8 cellular contexts compared by ENCODE assay signal in genomic region chr2:240513544-240514287, GRCh38. TPM values are rescaled to one million over a fixed set of nuclear protein-coding genes. Genes with fewer than 3 reads are reported as not detected.
DNase-seq lines count a peak whose midpoint lies in the region; ATAC-seq and TF ChIP-seq lines count a peak whose summit lies in the region.

No MANE protein-coding gene starts in this region.

- intact Hi-C loops in CD8-positive, alpha-beta T cell (cut with DNase I, micrococcal nuclease): loop anchor here (1.0 to 10.0 kb wide), 6 partner anchors 53 to 327 kb away; partner anchors contain the start of gene CAPN10 (in 2 of the 2)
- intact Hi-C loops in aorta (cut with DNase I): loop anchor here (5.0 to 10.0 kb wide), 2 partner anchors 191 to 329 kb away; no protein-coding TSS in a partner anchor

- no peaks in the 10 kb centered on the region for H3K4me1 ChIP-seq in CD8-positive, alpha-beta T cell (ENCODE audit: insufficient read depth, low read length)
- H3K4me1 ChIP-seq in cardiac muscle cell (ENCODE audit: low read depth) (no peaks in the 10 kb centered on the region), aorta (ENCODE audit: control insufficient read depth in 1 of 2, insufficient read depth in 2 of 2, low read length in 2 of 2) (no peaks in the 10 kb centered on the region)

- POLR2A ChIA-PET in CD8-positive, alpha-beta T cell (lab: Charles Lee): interaction anchor here (0.8 to 1.5 kb wide), 4 partner anchors 47 to 73 kb away, joined by 3 to 11 read pairs (median 5); partner anchors contain the start of gene CAPN10

- H3K36me3 ChIP-seq in CD8-positive, alpha-beta T cell (ENCODE audit: insufficient read depth, low read length): peaks cover 20% of the 10 kb centered on the region
- H3K36me3 ChIP-seq in cardiac muscle cell (no peaks in the 10 kb centered on the region), aorta (ENCODE audit: control insufficient read depth in 1 of 2, insufficient read depth in 2 of 2, low read length in 1 of 2) (no peaks in the 10 kb centered on the region)

- CTCF ChIA-PET in CD8-positive, alpha-beta T cell (lab: Charles Lee): interaction anchor here (0.6 to 1.9 kb wide), 38 partner anchors 10 to 1365 kb away, joined by 3 to 25 read pairs (median 4); partner anchors contain the start of gene CAPN10

- peaks cover 28% of the 10 kb centered on the region for H3K36me3 Mint-ChIP-seq in CD8-positive, alpha-beta T cell
- peaks cover 5% of the 10 kb centered on the region for H3K36me3 Mint-ChIP-seq in activated naive CD4-positive, alpha-beta T cell treated with anti-CD3 and anti-CD28 coated beads, Interleukin-2, amount 50 U/mL, for 24 hours

- H3K9me3 Mint-ChIP-seq in CD8-positive, alpha-beta T cell: no peaks in the 10 kb centered on the region
- H3K9me3 Mint-ChIP-seq in activated naive CD4-positive, alpha-beta T cell treated with anti-CD3 and anti-CD28 coated beads, Interleukin-2, amount 50 U/mL, for 24 hours: no peaks in the 10 kb centered on the region

- H3K4me1 Mint-ChIP-seq in CD8-positive, alpha-beta T cell (ENCODE audit: low read depth): peaks cover 7% of the 10 kb centered on the region
- peaks cover 7% of the 10 kb centered on the region for H3K4me1 Mint-ChIP-seq in activated naive CD4-positive, alpha-beta T cell treated with anti-CD3 and anti-CD28 coated beads, Interleukin-2, amount 50 U/mL, for 24 hours

- no peaks in the 10 kb centered on the region for H3K27me3 ChIP-seq in CD8-positive, alpha-beta T cell (ENCODE audit: insufficient read depth, low read length)
- H3K27me3 ChIP-seq in cardiac muscle cell: no peaks in the 10 kb centered on the region
- H3K27me3 ChIP-seq in aorta (ENCODE audit: control insufficient read depth in 1 of 2, insufficient read depth in 2 of 2, low read length in 1 of 2): no peaks in the 10 kb centered on the region

- peak; percentile 99 for ATAC-seq in CD8-positive, alpha-beta T cell
- peak; percentile 92 for ATAC-seq in GM19452 (IDR thresholded peaks at IDR 0.05; ENCODE audit: unreplicated experiment)
- ATAC-seq in HG03520 (IDR thresholded peaks at IDR 0.05; ENCODE audit: unreplicated experiment): peak; percentile 89
- ATAC-seq in aorta (ENCODE audit: low FRiP score): peak; percentile 82

- no peak overlapping the region for H3K4me3 Mint-ChIP-seq in CD8-positive, alpha-beta T cell
- H3K4me3 Mint-ChIP-seq in activated naive CD4-positive, alpha-beta T cell treated with anti-CD3 and anti-CD28 coated beads, Interleukin-2, amount 50 U/mL, for 24 hours: peak overlapping the region; percentile 19

- peak overlapping the region; percentile 76 for H3K27ac Mint-ChIP-seq in CD8-positive, alpha-beta T cell
- peak overlapping the region; percentile 52 for H3K27ac Mint-ChIP-seq in activated naive CD4-positive, alpha-beta T cell treated with anti-CD3 and anti-CD28 coated beads, Interleukin-2, amount 50 U/mL, for 24 hours

- peak; percentile 85 for TF ChIP-seq CTCF in CD8-positive, alpha-beta T cell (IDR thresholded peaks at IDR 0.05)
- peak; percentile 96 for TF ChIP-seq CTCF in cardiac muscle cell (IDR thresholded peaks at IDR 0.05; ENCODE audit: low read depth, low read length)

- no peak overlapping the region for H3K27ac ChIP-seq in CD8-positive, alpha-beta T cell (ENCODE audit: low read depth, low read length)
- H3K27ac ChIP-seq in cardiac muscle cell (no peak overlapping the region), aorta (ENCODE audit: low read depth in 1 of 2, low read length in 2 of 2) (no peak overlapping the region)

- 42% methylated on average over 13 of the region's 13 CpGs for WGBS in aorta, 2 donors

- H3K4me3 ChIP-seq in CD8-positive, alpha-beta T cell (ENCODE audit: low read depth, low read length): no peak overlapping the region
- H3K4me3 ChIP-seq in cardiac muscle cell (no peak overlapping the region), aorta (ENCODE audit: low read length in 2 of 2) (no peak overlapping the region)

- H3K27me3 Mint-ChIP-seq in CD8-positive, alpha-beta T cell (ENCODE audit: low read depth): no peaks in the 10 kb centered on the region
- H3K27me3 Mint-ChIP-seq in activated naive CD4-positive, alpha-beta T cell treated with anti-CD3 and anti-CD28 coated beads, Interleukin-2, amount 50 U/mL, for 24 hours: no peaks in the 10 kb centered on the region

- no peaks in the 10 kb centered on the region for H3K9me3 ChIP-seq in CD8-positive, alpha-beta T cell (ENCODE audit: low read length)
- H3K9me3 ChIP-seq in cardiac muscle cell (ENCODE audit: low read depth) (no peaks in the 10 kb centered on the region), aorta (ENCODE audit: control insufficient read depth, low read length) (no peaks in the 10 kb centered on the region)

- peak; percentile 69 to 89 (median 85) for DNase-seq in CD8-positive, alpha-beta T cell
- DNase-seq in SKM-1 treated with dmso at 0.1 percent for 144 hours (lab: John Stamatoyannopoulos, UW; ENCODE audit: unreplicated experiment) (peak; percentile 62), cardiac muscle cell (ENCODE audit: low read depth in 1 of 2, low spot score in 1 of 2) (peak; percentile 63 to 85), pulmonary artery endothelial cell (ENCODE audit: low read depth, low spot score) (peak; percentile 39), aorta (peak; percentile 91 to 93)

RNA-seq across cellular contexts. Expression of gene ANKMY1, which starts 44.1 kb away (rescaled TPM):
- 10 to 100 TPM; 23.4 to 23.9 TPM for total RNA-seq in CD8-positive, alpha-beta T cell
- total RNA-seq in cardiac muscle cell: 6.9 and 10.8 TPM in 2 replicates
- polyA plus RNA-seq in cardiac muscle cell: 7.6 and 10.1 TPM in 2 replicates
- 3.8 and 5.3 TPM in 2 replicates for total RNA-seq in pulmonary artery endothelial cell
- 10 to 100 TPM; 10.4 to 22.0 TPM for total RNA-seq in aorta
- polyA plus RNA-seq in aorta: 1 to 10 TPM; 6.2 to 6.6 TPM

RNA-seq across cellular contexts. Expression of gene DUSP28, which starts 46.4 kb away (rescaled TPM):
- 10 to 100 TPM; 16.4 to 17.3 TPM for total RNA-seq in CD8-positive, alpha-beta T cell
- total RNA-seq in cardiac muscle cell (10.2 and 29.2 TPM in 2 replicates), pulmonary artery endothelial cell (1.8 and 2.2 TPM in 2 replicates), aorta (1 to 10 TPM; 2.1 to 3.4 TPM)
- polyA plus RNA-seq in cardiac muscle cell (22.1 and 24.9 TPM in 2 replicates), aorta (1 to 10 TPM; 3.0 to 5.0 TPM)

RNA-seq across cellular contexts. Expression of gene RNPEPL1, which starts 54.6 kb away (rescaled TPM):
- 10 to 100 TPM; 73.3 to 75.0 TPM for total RNA-seq in CD8-positive, alpha-beta T cell
- total RNA-seq in cardiac muscle cell (43.5 and 49.0 TPM in 2 replicates), pulmonary artery endothelial cell (18.4 and 20.8 TPM in 2 replicates), aorta (10 to 100 TPM; 42.9 to 46.9 TPM)
- polyA plus RNA-seq in cardiac muscle cell (59.7 and 61.2 TPM in 2 replicates), aorta (100 to 1,000 TPM in 1 of 2 donors, 10 to 100 TPM in 1; 48.2 to 108 TPM)

Comparison
In these comparisons a context has a peak if more than half of its experiments do, and no peak if none do; other contexts are left out.
1. DNase-seq: peak in every context shown above with its lines; median percentile 92 in aorta; 85 in CD8-positive, alpha-beta T cell; 74 in cardiac muscle cell; 62 in SKM-1 treated with dmso at 0.1 percent for 144 hours; 39 in pulmonary artery endothelial cell.